Comparison of ENCODE assay signal across 9 cellular contexts in genomic region chr7:27172388-27172774, GRCh38. TPM values are rescaled to one million over a fixed set of nuclear protein-coding genes. Genes with fewer than 3 reads are reported as not detected.
A peak's percentile ranks its signal among the peaks of the same experiment; 100 is the strongest.
DNase-seq lines count a peak whose midpoint lies in the region; ATAC-seq, FAIRE-seq and TF ChIP-seq lines count a peak whose summit lies in the region.
"Had no signal": no experiment of that assay in that cellular context is flagged by ENCODE, and none has a peak within 500 bp of the region (broad histone marks: within the 10 kb centered on the region; RNA-seq: fewer than 3 reads in every experiment).

No MANE protein-coding gene starts in this region.

- H2BK5ac ChIP-seq in mesenchymal stem cell (ENCODE audit: low read depth, low read length, poor library complexity, severe bottlenecking) = peak overlapping the region; percentile 71

- in situ Hi-C loops in GM13976 (cut with MboI; ENCODE audit: low sequenced_read_pairs, unreplicated experiment) = loop anchor here (25.0 kb wide), 1 partner anchor 660 kb away; no protein-coding TSS in a partner anchor

- FAIRE-seq in D721Med (lab: Jason Lieb, UNC) = no peak

- DNase-seq in DMS79 treated with DMSO at 0.1 percent for 48 hours (lab: John Stamatoyannopoulos, UW) (peak; percentile 49), mesenchymal stem cell (peak; percentile 53), GM13976 (ENCODE audit: low spot score) (no peak), D721Med (ENCODE audit: insufficient read length, low spot score) (no peak)
- peak; percentile 57 for DNase-seq in activated CD8-positive, alpha-beta memory T cell treated with anti-CD3 and anti-CD28 coated beads, Interleukin-2, amount 50 U/mL, for 48 hours

- H3K27ac ChIP-seq in 22Rv1 = peak overlapping the region; percentile 81
- peak overlapping the region; percentile 91 for H3K27ac ChIP-seq in mesenchymal stem cell (ENCODE audit: low read length, poor library complexity, severe bottlenecking)

- peak overlapping the region; percentile 58 to 92 for H3K4me3 ChIP-seq in mesenchymal stem cell (ENCODE audit: insufficient read depth in 1 of 2, low read depth in 1 of 2, low read length in 2 of 2)

- H3K4me1 ChIP-seq in mesenchymal stem cell (ENCODE audit: control insufficient read depth, insufficient read depth, low read depth, low read length) = no peaks in the 10 kb centered on the region

- no peaks in the 10 kb centered on the region for H3K79me1 ChIP-seq in mesenchymal stem cell (replicated peaks; ENCODE audit: low read length, poor library complexity, severe bottlenecking)

- peak overlapping the region in 1 of 2 experiments; percentile 90 for H3K18ac ChIP-seq in mesenchymal stem cell (ENCODE audit: low read depth in 1 of 2, low read length in 2 of 2)

- H3K23ac ChIP-seq in mesenchymal stem cell (ENCODE audit: low read length in 2 of 2) = no peak overlapping the region

- peak overlapping the region; percentile 84 for H2BK120ac ChIP-seq in mesenchymal stem cell (ENCODE audit: low read depth, low read length)

- H3K9me3 ChIP-seq in mesenchymal stem cell (ENCODE audit: control insufficient read depth, low read length) = no peaks in the 10 kb centered on the region

- peak overlapping the region; percentile 70 for H4K91ac ChIP-seq in mesenchymal stem cell (ENCODE audit: low read length)

- H3K4me2 ChIP-seq in mesenchymal stem cell (ENCODE audit: low read length, poor library complexity, severe bottlenecking) = peak overlapping the region; percentile 60

- peaks cover 0 to 8% of the 10 kb centered on the region in 2 experiments for H3K27me3 ChIP-seq in mesenchymal stem cell (ENCODE audit: control insufficient read depth in 1 of 2, insufficient read depth in 1 of 2, low read length in 2 of 2)

- H2BK12ac ChIP-seq in mesenchymal stem cell (ENCODE audit: low read length in 2 of 2) = peak overlapping the region in 1 of 2 experiments; percentile 87

- H4K8ac ChIP-seq in mesenchymal stem cell (ENCODE audit: low read length) = no peak overlapping the region

- peaks cover 4 to 72% of the 10 kb centered on the region in 2 experiments for H3K36me3 ChIP-seq in mesenchymal stem cell (ENCODE audit: control insufficient read depth in 1 of 2, insufficient read depth in 2 of 2, low read depth in 1 of 2, low read length in 2 of 2)

- ATAC-seq in HG02973 (IDR thresholded peaks at IDR 0.05; ENCODE audit: unreplicated experiment) = no peak
- no peak for ATAC-seq in HG03175 (IDR thresholded peaks at IDR 0.05; ENCODE audit: unreplicated experiment)

- WGBS in mesenchymal stem cell = 13% methylated on average over 10 of the region's 10 CpGs

- H2AK5ac ChIP-seq in mesenchymal stem cell (ENCODE audit: low read length, severe bottlenecking) = peak overlapping the region; percentile 55

- H3K4ac ChIP-seq in mesenchymal stem cell (ENCODE audit: low read depth in 1 of 2, low read length in 2 of 2) = peak overlapping the region; percentile 9 to 15

- H2BK15ac ChIP-seq in mesenchymal stem cell (ENCODE audit: low read depth, poor library complexity, severe bottlenecking) = no peak overlapping the region

- peak overlapping the region; percentile 90 for H3K9ac ChIP-seq in mesenchymal stem cell (ENCODE audit: low read length)

- no peak overlapping the region for H2AFZ ChIP-seq in mesenchymal stem cell (ENCODE audit: low read depth, low read length)

- TF ChIP-seq CTCF in 22Rv1 (IDR thresholded peaks at IDR 0.05) (no peak), GM13976 (IDR thresholded peaks at IDR 0.05; ENCODE audit: borderline replicate concordance, control extremely low read depth, extremely low read depth, insufficient read depth, missing control alignments) (no peak), D721Med (IDR thresholded peaks at IDR 0.05; ENCODE audit: insufficient read depth, missing control alignments) (no peak)

- H3K14ac ChIP-seq in mesenchymal stem cell (ENCODE audit: low read length in 2 of 2) = no peak overlapping the region

RNA-seq across cellular contexts. Expression of gene HOXA10, which starts 1.7 kb away (rescaled TPM):
- 6.9 TPM for polyA plus RNA-seq in mesenchymal stem cell (2013, experiment 1 of 2)
- 7.1 TPM for polyA plus RNA-seq in mesenchymal stem cell (2013, experiment 2 of 2)

RNA-seq across cellular contexts. Expression of gene HOXA9, which starts 7.0 kb away (rescaled TPM):
- polyA plus RNA-seq in mesenchymal stem cell (2013, experiment 1 of 2) = 9.8 TPM
- 9.8 TPM for polyA plus RNA-seq in mesenchymal stem cell (2013, experiment 2 of 2)

RNA-seq across cellular contexts. Expression of gene HOXA11, which starts 12.7 kb away (rescaled TPM):
- 1.4 TPM for polyA plus RNA-seq in mesenchymal stem cell (2013, experiment 1 of 2)
- 1.3 TPM for polyA plus RNA-seq in mesenchymal stem cell (2013, experiment 2 of 2)
- polyA plus RNA-seq: esophagus had no signal

RNA-seq across cellular contexts. Expression of gene HOXA7, which starts 15.9 kb away (rescaled TPM):
- polyA plus RNA-seq in mesenchymal stem cell (2013, experiment 1 of 2) = 3.1 TPM
- polyA plus RNA-seq in mesenchymal stem cell (2013, experiment 2 of 2) = 3.2 TPM

RNA-seq across cellular contexts. Expression of gene HOXA3, which starts 20.0 kb away (rescaled TPM):
- polyA plus RNA-seq in mesenchymal stem cell (2013, experiment 1 of 2) = 0.39 TPM
- 0.51 TPM for polyA plus RNA-seq in mesenchymal stem cell (2013, experiment 2 of 2)

Comparison
In these comparisons a context has a peak if more than half of its experiments do, and no peak if none do; other contexts are left out.
1. DNase-seq: peak in DMS79 treated with DMSO at 0.1 percent for 48 hours (single experiment), activated CD8-positive, alpha-beta memory T cell treated with anti-CD3 and anti-CD28 coated beads, Interleukin-2, amount 50 U/mL, for 48 hours (single experiment) and mesenchymal stem cell (single experiment); none in GM13976 (single experiment) and D721Med (single experiment).